9 cellular contexts compared by ENCODE assay signal in genomic region chr1:206066479-206067171, GRCh38. TPM values are rescaled to one million over a fixed set of nuclear protein-coding genes. Genes with fewer than 3 reads are reported as not detected.
DNase-seq lines count a peak whose midpoint lies in the region; ATAC-seq and TF ChIP-seq lines count a peak whose summit lies in the region.
"Had no signal": no experiment of that assay in that cellular context is flagged by ENCODE, and none has a peak within 500 bp of the region (broad histone marks: within the 10 kb centered on the region; RNA-seq: fewer than 3 reads in every experiment).

No MANE protein-coding gene starts in this region.

- no peak for TF ChIP-seq CTCF in testis (IDR thresholded peaks at IDR 0.05)

- intact Hi-C loops in testis (cut with DNase I; ENCODE audit: low total_unique reads): no loop called here

- H3K9me3 ChIP-seq in testis: no peaks in the 10 kb centered on the region

- no peak for DNase-seq in activated naive CD4-positive, alpha-beta T cell treated with anti-CD3 and anti-CD28 coated beads, Interleukin-2, amount 50 U/mL, for 72 hours (ENCODE audit: low spot score in 2 of 2)
- DNase-seq in activated naive CD4-positive, alpha-beta T cell treated with anti-CD3 and anti-CD28 coated beads, Interleukin-2, amount 50 U/mL, for 16 hours: no peak
- peak; percentile 75 for DNase-seq in NOMO-1 treated with DMSO at 0.1 percent for 48 hours (lab: John Stamatoyannopoulos, UW; ENCODE audit: unreplicated experiment)
- DNase-seq in stimulated activated naive B cell treated with anti-CD40 and anti-IgM and Interleukin-4, amounts not matched to agents 10 μg/mL and 1 μg/mL and 100 μg/mL, for 72 hours: peak; percentile 26
- DNase-seq in testis: no peak
- no peak for DNase-seq in LoVo (ENCODE audit: low spot score)
- no peak for DNase-seq in AG20443 (ENCODE audit: low spot score)

- 75 to 84% methylated on average over 5 of the region's 6 CpGs for WGBS in testis, 2 donors

- H3K4me3 Mint-ChIP-seq in stimulated activated naive B cell treated with anti-CD40 and anti-IgM and Interleukin-4, amounts not matched to agents 10 μg/mL and 1 μg/mL and 100 μg/mL, for 72 hours: peak overlapping the region in 1 of 2 donors; percentile 71

- peaks cover 5 to 6% of the 10 kb centered on the region in 2 donors for H3K36me3 Mint-ChIP-seq in activated naive CD4-positive, alpha-beta T cell treated with anti-CD3 and anti-CD28 coated beads, Interleukin-2, amount 50 U/mL, for 72 hours
- peaks cover 24 to 34% of the 10 kb centered on the region in 2 donors for H3K36me3 Mint-ChIP-seq in stimulated activated naive B cell treated with anti-CD40 and anti-IgM and Interleukin-4, amounts not matched to agents 10 μg/mL and 1 μg/mL and 100 μg/mL, for 72 hours

- no peak overlapping the region for H3K27ac Mint-ChIP-seq in activated naive CD4-positive, alpha-beta T cell treated with anti-CD3 and anti-CD28 coated beads, Interleukin-2, amount 50 U/mL, for 72 hours
- peak overlapping the region; percentile 89 for H3K27ac Mint-ChIP-seq in stimulated activated naive B cell treated with anti-CD40 and anti-IgM and Interleukin-4, amounts not matched to agents 10 μg/mL and 1 μg/mL and 100 μg/mL, for 72 hours

- peaks cover 33 to 61% of the 10 kb centered on the region in 2 donors for H3K4me1 Mint-ChIP-seq in stimulated activated naive B cell treated with anti-CD40 and anti-IgM and Interleukin-4, amounts not matched to agents 10 μg/mL and 1 μg/mL and 100 μg/mL, for 72 hours

- H3K4me3 ChIP-seq in testis: no peak overlapping the region
- H3K4me3 ChIP-seq: BLaER1 had no signal

- no peaks in the 10 kb centered on the region for H3K4me1 ChIP-seq in testis

- peak; percentile 61 to 80 for ATAC-seq in activated naive CD4-positive, alpha-beta T cell treated with anti-CD3 and anti-CD28 coated beads, Interleukin-2, amount 50 U/mL, for 72 hours
- peak; percentile 95 for ATAC-seq in HG02678 (IDR thresholded peaks at IDR 0.05; ENCODE audit: unreplicated experiment)
- ATAC-seq in stimulated activated naive B cell treated with anti-CD40 and anti-IgM and Interleukin-4, amounts not matched to agents 10 μg/mL and 1 μg/mL and 100 μg/mL, for 72 hours (replicated peaks): peak; percentile 61 to 69

- no peak for TF ChIP-seq POLR2A in testis (IDR thresholded peaks at IDR 0.05)

- no peak overlapping the region for H3K27ac ChIP-seq in testis
- H3K27ac ChIP-seq: BLaER1 had no signal

- no peaks in the 10 kb centered on the region for H3K36me3 ChIP-seq in testis (ENCODE audit: low read depth, missing control alignments)
- H3K36me3 ChIP-seq: BLaER1 had no signal

- no peaks in the 10 kb centered on the region for H3K27me3 Mint-ChIP-seq in stimulated activated naive B cell treated with anti-CD40 and anti-IgM and Interleukin-4, amounts not matched to agents 10 μg/mL and 1 μg/mL and 100 μg/mL, for 72 hours

- H3K27me3 ChIP-seq in testis: no peaks in the 10 kb centered on the region
- H3K27me3 ChIP-seq: BLaER1 had no signal

- peaks cover 0 to 6% of the 10 kb centered on the region in 2 donors for H3K9me3 Mint-ChIP-seq in activated naive CD4-positive, alpha-beta T cell treated with anti-CD3 and anti-CD28 coated beads, Interleukin-2, amount 50 U/mL, for 72 hours
- H3K9me3 Mint-ChIP-seq in stimulated activated naive B cell treated with anti-CD40 and anti-IgM and Interleukin-4, amounts not matched to agents 10 μg/mL and 1 μg/mL and 100 μg/mL, for 72 hours: peaks cover 0 to 4% of the 10 kb centered on the region in 2 donors

RNA-seq across cellular contexts. Expression of gene RHEX, which starts 13.7 kb away (rescaled TPM):
- not detected for total RNA-seq in activated naive CD4-positive, alpha-beta T cell treated with anti-CD3 and anti-CD28 coated beads, Interleukin-2, amount 50 U/mL, for 72 hours
- 1 to 10 TPM; 2.4 to 3.0 TPM for total RNA-seq in testis
- 2.9 TPM for polyA plus RNA-seq in testis (ENCODE audit: insufficient read depth, low read depth, low replicate concordance)

RNA-seq across cellular contexts. Expression of gene CTSE, which starts 42.9 kb away (rescaled TPM):
- total RNA-seq in activated naive CD4-positive, alpha-beta T cell treated with anti-CD3 and anti-CD28 coated beads, Interleukin-2, amount 50 U/mL, for 72 hours: not detected
- total RNA-seq in testis: under 1 TPM in 1 of 2 donors, not detected in 1; 0.16 TPM
- polyA plus RNA-seq in testis (ENCODE audit: insufficient read depth, low read depth, low replicate concordance): 0.98 TPM

RNA-seq across cellular contexts. Expression of gene AVPR1B, which starts 50.6 kb away (rescaled TPM):
- total RNA-seq in activated naive CD4-positive, alpha-beta T cell treated with anti-CD3 and anti-CD28 coated beads, Interleukin-2, amount 50 U/mL, for 72 hours: not detected
- not detected for total RNA-seq in testis
- polyA plus RNA-seq in testis (ENCODE audit: insufficient read depth, low read depth, low replicate concordance): not detected

Comparison
In these comparisons a context has a peak if more than half of its experiments do, and no peak if none do; other contexts are left out.
1. DNase-seq: peak in NOMO-1 treated with DMSO at 0.1 percent for 48 hours (single experiment) and stimulated activated naive B cell treated with anti-CD40 and anti-IgM and Interleukin-4, amounts not matched to agents 10 μg/mL and 1 μg/mL and 100 μg/mL, for 72 hours (single experiment); none in activated naive CD4-positive, alpha-beta T cell treated with anti-CD3 and anti-CD28 coated beads, Interleukin-2, amount 50 U/mL, for 72 hours (0 of 2), activated naive CD4-positive, alpha-beta T cell treated with anti-CD3 and anti-CD28 coated beads, Interleukin-2, amount 50 U/mL, for 16 hours (single experiment), testis (single experiment), LoVo (single experiment) and AG20443 (single experiment).
2. Peak in every context shown above with its lines, with median percentiles within 50 percentile points of each other: ATAC-seq.